ENCODE assay signal across 11 cellular contexts in the genomic region with DNA sequence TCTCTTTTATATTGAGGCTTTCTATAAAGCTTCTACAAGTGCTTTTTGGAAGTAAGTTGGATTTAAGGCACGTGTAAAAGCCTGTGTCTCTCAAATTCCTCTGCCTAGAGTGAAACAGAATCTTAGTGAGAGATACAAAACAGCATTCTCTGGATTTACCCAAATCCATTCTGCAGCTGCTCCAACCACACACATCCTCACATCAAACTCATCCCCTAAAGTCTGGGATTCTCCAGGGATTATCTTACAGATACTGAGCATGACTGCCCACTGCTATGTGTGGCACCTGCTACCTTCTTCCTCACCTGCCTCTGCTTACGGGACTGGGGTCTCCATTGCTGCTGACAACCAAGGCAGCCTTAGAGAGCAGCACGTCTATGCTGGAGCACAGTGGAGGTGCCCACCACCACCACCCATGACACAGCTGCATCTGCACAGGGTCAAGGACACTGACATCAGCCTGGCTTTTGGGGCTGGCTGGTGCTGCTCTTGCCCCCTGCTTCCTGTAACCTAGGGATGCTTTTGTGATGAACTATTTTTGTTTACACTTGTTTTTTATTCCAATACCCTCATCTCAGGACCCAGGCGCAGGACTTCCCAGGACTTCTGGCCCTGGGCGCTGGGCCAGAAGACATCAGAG.
DNase-seq lines count a peak whose midpoint lies in the region; ATAC-seq and TF ChIP-seq lines count a peak whose summit lies in the region.
"Had no signal": no experiment of that assay in that cellular context is flagged by ENCODE, and none has a peak within 500 bp of the region (broad histone marks: within the 10 kb centered on the region; RNA-seq: fewer than 3 reads in every experiment).

No MANE protein-coding gene starts in this region.

- CTCF ChIA-PET in activated B cell treated with CpG ODN at 0.5 μM for 24 hours (lab: Charles Lee), result no interaction called here

- no peak for ATAC-seq in activated B cell treated with CpG ODN at 0.5 μM for 24 hours (ENCODE audit: low read depth)
- ATAC-seq in stimulated activated effector memory CD8-positive, alpha-beta T cell treated with anti-CD3 and anti-CD28 coated beads, Interleukin-12 subunit alpha, Interleukin-12 subunit beta, amount 100 ng/mL, for 72 hours, result no peak

- no peaks in the 10 kb centered on the region for H3K27me3 Mint-ChIP-seq in T-helper 1 cell treated with Interleukin-12 subunit alpha and Interleukin-12 subunit beta and Interleukin-4 antibody, amounts not matched to agents 30 μg/mL and 1 μg/mL, for 36 hours (ENCODE audit: low read depth)
- H3K27me3 Mint-ChIP-seq in activated B cell treated with CpG ODN at 0.5 μM for 24 hours, result no peaks in the 10 kb centered on the region

- intact Hi-C loops in activated B cell treated with CpG ODN at 0.5 μM for 24 hours (cut with micrococcal nuclease), result loop anchor here (1.0 to 5.0 kb wide), 5 partner anchors 295 to 745 kb away; a partner anchor contains a TSS

- H3K36me3 Mint-ChIP-seq in T-helper 1 cell treated with Interleukin-12 subunit alpha and Interleukin-12 subunit beta and Interleukin-4 antibody, amounts not matched to agents 30 μg/mL and 1 μg/mL, for 36 hours (ENCODE audit: low read depth), result no peaks in the 10 kb centered on the region
- H3K36me3 Mint-ChIP-seq in activated B cell treated with CpG ODN at 0.5 μM for 24 hours (ENCODE audit: low read depth), result no peaks in the 10 kb centered on the region
- no peaks in the 10 kb centered on the region for H3K36me3 Mint-ChIP-seq in stimulated activated effector memory CD8-positive, alpha-beta T cell treated with anti-CD3 and anti-CD28 coated beads, Interleukin-12 subunit alpha, Interleukin-12 subunit beta, amount 100 ng/mL, for 72 hours

- H3K9me3 ChIP-seq in BE2C, result no peaks in the 10 kb centered on the region

- H3K4me1 ChIP-seq in BE2C, result no peaks in the 10 kb centered on the region

- H3K9me3 Mint-ChIP-seq in T-helper 1 cell treated with Interleukin-12 subunit alpha and Interleukin-12 subunit beta and Interleukin-4 antibody, amounts not matched to agents 30 μg/mL and 1 μg/mL, for 36 hours, result no peaks in the 10 kb centered on the region
- no peaks in the 10 kb centered on the region for H3K9me3 Mint-ChIP-seq in activated B cell treated with CpG ODN at 0.5 μM for 24 hours
- no peaks in the 10 kb centered on the region for H3K9me3 Mint-ChIP-seq in stimulated activated effector memory CD8-positive, alpha-beta T cell treated with anti-CD3 and anti-CD28 coated beads, Interleukin-12 subunit alpha, Interleukin-12 subunit beta, amount 100 ng/mL, for 72 hours

- DNase-seq in T-helper 1 cell, result no peak
- DNase-seq in activated B cell treated with CpG ODN at 0.5 μM for 24 hours, result no peak
- peak; percentile 23 for DNase-seq in fibroblast of peridontal ligament (ENCODE audit: extremely low read depth)
- no peak for DNase-seq in stimulated activated effector memory CD8-positive, alpha-beta T cell treated with anti-CD3 and anti-CD28 coated beads, Interleukin-12 subunit alpha, Interleukin-12 subunit beta, amount 100 ng/mL, for 72 hours (ENCODE audit: low spot score in 2 of 2)
- DNase-seq in effector CD8-positive, alpha-beta T cell (lab: John Stamatoyannopoulos, UW), result no peak
- DNase-seq in cortex of kidney (lab: John Stamatoyannopoulos, UW), result no peak
- no peak for DNase-seq in BE2C
- DNase-seq: activated effector memory CD4-positive, alpha-beta T cell treated with Interleukin-2 at 50 U/mL for 16 hours; DMS79; glutamatergic neuron had no signal

- H3K4me3 ChIP-seq in BE2C (ENCODE audit: low read depth, low read length), result no peak overlapping the region

- TF ChIP-seq CTCF in activated B cell treated with CpG ODN at 0.5 μM for 24 hours (IDR thresholded peaks at IDR 0.05) (no peak), BE2C (IDR thresholded peaks at IDR 0.05; ENCODE audit: low read depth, low read length) (no peak)

- peak overlapping the region; percentile 75 for H3K27ac Mint-ChIP-seq in T-helper 1 cell treated with Interleukin-12 subunit alpha and Interleukin-12 subunit beta and Interleukin-4 antibody, amounts not matched to agents 30 μg/mL and 1 μg/mL, for 36 hours
- H3K27ac Mint-ChIP-seq in activated B cell treated with CpG ODN at 0.5 μM for 24 hours, result peak overlapping the region; percentile 94
- H3K27ac Mint-ChIP-seq in stimulated activated effector memory CD8-positive, alpha-beta T cell treated with anti-CD3 and anti-CD28 coated beads, Interleukin-12 subunit alpha, Interleukin-12 subunit beta, amount 100 ng/mL, for 72 hours, result peak overlapping the region; percentile 96

- H3K4me1 Mint-ChIP-seq in T-helper 1 cell treated with Interleukin-12 subunit alpha and Interleukin-12 subunit beta and Interleukin-4 antibody, amounts not matched to agents 30 μg/mL and 1 μg/mL, for 36 hours (ENCODE audit: low read depth), result peaks cover 53% of the 10 kb centered on the region
- H3K4me1 Mint-ChIP-seq in activated B cell treated with CpG ODN at 0.5 μM for 24 hours, result peaks cover 34% of the 10 kb centered on the region
- peaks cover 86% of the 10 kb centered on the region for H3K4me1 Mint-ChIP-seq in stimulated activated effector memory CD8-positive, alpha-beta T cell treated with anti-CD3 and anti-CD28 coated beads, Interleukin-12 subunit alpha, Interleukin-12 subunit beta, amount 100 ng/mL, for 72 hours

- no peaks in the 10 kb centered on the region for H3K36me3 ChIP-seq in BE2C

- no peak overlapping the region for H3K4me3 Mint-ChIP-seq in T-helper 1 cell treated with Interleukin-12 subunit alpha and Interleukin-12 subunit beta and Interleukin-4 antibody, amounts not matched to agents 30 μg/mL and 1 μg/mL, for 36 hours
- H3K4me3 Mint-ChIP-seq in activated B cell treated with CpG ODN at 0.5 μM for 24 hours, result no peak overlapping the region
- peak overlapping the region; percentile 66 for H3K4me3 Mint-ChIP-seq in stimulated activated effector memory CD8-positive, alpha-beta T cell treated with anti-CD3 and anti-CD28 coated beads, Interleukin-12 subunit alpha, Interleukin-12 subunit beta, amount 100 ng/mL, for 72 hours

- no peaks in the 10 kb centered on the region for H3K27me3 ChIP-seq in BE2C

- POLR2A ChIA-PET in activated B cell treated with CpG ODN at 0.5 μM for 24 hours (lab: Charles Lee), result interaction anchor here (0.7 to 4.7 kb wide), 4 partner anchors 8 to 1320 kb away, joined by 3 to 74 read pairs (median 4); a partner anchor contains a TSS
